8 cellular contexts compared by ENCODE assay signal in the genomic region with DNA sequence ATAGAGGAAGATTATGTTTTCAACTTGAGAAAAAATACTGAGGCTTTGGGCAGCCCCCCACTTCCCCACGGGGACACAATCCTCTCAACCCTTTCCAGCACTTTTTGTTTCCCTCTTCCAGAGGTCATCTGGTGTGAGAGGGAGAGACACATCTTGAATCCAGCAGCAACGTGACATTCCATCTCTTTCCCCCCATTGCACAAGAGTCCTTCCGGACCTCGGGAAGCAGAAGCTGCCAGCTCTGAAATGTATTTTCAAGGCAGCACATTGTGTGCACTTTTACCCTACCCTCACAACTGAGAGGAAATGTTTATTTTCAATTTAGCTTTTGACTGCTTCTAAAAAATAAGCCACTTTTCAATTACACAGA. TPM values are rescaled to one million over a fixed set of nuclear protein-coding genes. Genes with fewer than 3 reads are reported as not detected.
DNase-seq lines count a peak whose midpoint lies in the region; ATAC-seq and TF ChIP-seq lines count a peak whose summit lies in the region.
"Had no signal": no experiment of that assay in that cellular context is flagged by ENCODE, and none has a peak within 500 bp of the region (broad histone marks: within the 10 kb centered on the region; RNA-seq: fewer than 3 reads in every experiment).

No MANE protein-coding gene starts in this region.

- TF ChIP-seq CTCF in WERI-Rb-1 (IDR thresholded peaks at IDR 0.05; ENCODE audit: low read depth, low read length) (no peak), nephron progenitor cell (IDR thresholded peaks at IDR 0.05) (no peak)

- no peaks in the 10 kb centered on the region for H3K36me3 ChIP-seq in WERI-Rb-1

- H3K27me3 ChIP-seq in WERI-Rb-1 (ENCODE audit: insufficient read depth, low read depth, severe bottlenecking) = no peaks in the 10 kb centered on the region

- H3K27me3 Mint-ChIP-seq in nephron progenitor cell (ENCODE audit: low read depth, poor library complexity) = no peaks in the 10 kb centered on the region

- H3K4me1 Mint-ChIP-seq in nephron progenitor cell = peaks cover 22% of the 10 kb centered on the region
- H3K4me1 Mint-ChIP-seq: activated T-helper 17 cell treated with anti-CD3 and anti-CD28 coated beads, Interleukin-2, amount 50 U/mL, for 72 hours had no signal

- H3K9me3 ChIP-seq in WERI-Rb-1 (ENCODE audit: severe bottlenecking) = no peaks in the 10 kb centered on the region

- H3K4me3 ChIP-seq in WERI-Rb-1 (ENCODE audit: low read depth, low read length) = no peak overlapping the region

- H3K27ac ChIP-seq in WERI-Rb-1 = peak overlapping the region; percentile 12; the same call in 1 of the 2 replicates

- DNase-seq in WERI-Rb-1 = no peak
- DNase-seq in fibroblast of the conjunctiva (ENCODE audit: low read depth) = peak; percentile 92
- DNase-seq in nephron progenitor cell = no peak
- DNase-seq in ureter (ENCODE audit: low spot score) = peak; percentile 73
- no peak for DNase-seq in mesenteric fat pad (ENCODE audit: low spot score)

- no peaks in the 10 kb centered on the region for H3K36me3 Mint-ChIP-seq in nephron progenitor cell (ENCODE audit: low read depth)

- H3K4me3 Mint-ChIP-seq in nephron progenitor cell = no peak overlapping the region
- H3K4me3 Mint-ChIP-seq: activated T-helper 17 cell treated with anti-CD3 and anti-CD28 coated beads, Interleukin-2, amount 50 U/mL, for 72 hours had no signal

- ATAC-seq in HG02763 (IDR thresholded peaks at IDR 0.05; ENCODE audit: unreplicated experiment) (no peak), GM18870 (IDR thresholded peaks at IDR 0.05; ENCODE audit: unreplicated experiment) (no peak)
- ATAC-seq: activated T-helper 17 cell treated with anti-CD3 and anti-CD28 coated beads, Interleukin-2, amount 50 U/mL, for 72 hours had no signal

- H3K27ac Mint-ChIP-seq in nephron progenitor cell = peak overlapping the region; percentile 59
- H3K27ac Mint-ChIP-seq: activated T-helper 17 cell treated with anti-CD3 and anti-CD28 coated beads, Interleukin-2, amount 50 U/mL, for 72 hours had no signal

- no peaks in the 10 kb centered on the region for H3K9me3 Mint-ChIP-seq in nephron progenitor cell
- H3K9me3 Mint-ChIP-seq: activated T-helper 17 cell treated with anti-CD3 and anti-CD28 coated beads, Interleukin-2, amount 50 U/mL, for 72 hours had no signal

RNA-seq across cellular contexts. Expression of a gene that starts 43.0 kb away (rescaled TPM):
- total RNA-seq in ureter (6.7 TPM), mesenteric fat pad (45.2 TPM)
- total RNA-seq: activated T-helper 17 cell treated with anti-CD3 and anti-CD28 coated beads, Interleukin-2, amount 50 U/mL, for 72 hours had no signal

RNA-seq across cellular contexts. Expression of a gene that starts 51.4 kb away (rescaled TPM):
- total RNA-seq in ureter (0.65 TPM), mesenteric fat pad (2.3 TPM)
- total RNA-seq: activated T-helper 17 cell treated with anti-CD3 and anti-CD28 coated beads, Interleukin-2, amount 50 U/mL, for 72 hours had no signal

Comparison
In these comparisons a context has a peak if more than half of its experiments do, and no peak if none do; other contexts are left out.
1. DNase-seq: peak in fibroblast of the conjunctiva (single experiment) and ureter (single experiment); none in WERI-Rb-1 (single experiment), nephron progenitor cell (single experiment) and mesenteric fat pad (single experiment).